25 cellular contexts compared by ENCODE assay signal in the genomic region with DNA sequence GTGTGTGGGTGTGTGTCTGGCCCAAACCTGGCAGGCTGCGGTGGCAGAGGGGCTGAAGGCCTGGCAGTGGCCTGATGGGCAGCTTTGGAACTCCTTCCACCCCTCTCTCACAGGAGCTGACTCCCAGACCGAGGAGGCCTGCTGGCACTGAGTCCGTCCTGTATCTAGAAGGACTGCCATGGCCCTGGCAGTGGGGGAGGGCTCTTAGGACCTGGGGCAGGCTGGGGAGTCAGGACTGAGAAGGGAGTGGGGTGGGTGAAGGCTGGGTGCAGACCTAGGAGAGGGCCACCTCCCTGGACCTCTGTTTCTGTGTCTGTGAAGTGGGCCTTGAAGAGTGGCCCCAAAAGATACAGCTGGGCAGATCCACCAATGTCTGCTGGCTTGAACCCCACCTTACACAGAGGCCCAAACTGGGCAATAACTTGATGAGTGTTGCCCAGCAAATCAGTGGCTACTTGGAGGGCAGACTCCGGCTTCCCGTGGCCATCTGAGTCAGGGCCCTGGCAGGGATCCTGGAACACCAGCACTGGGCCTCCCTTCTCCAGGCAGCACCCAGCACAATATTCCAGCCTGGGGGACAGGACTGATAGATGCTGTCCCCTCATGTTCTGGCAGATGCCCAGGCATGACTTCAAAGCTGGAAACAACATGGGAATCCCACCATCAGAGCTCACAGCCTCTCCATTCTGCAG. TPM values are rescaled to one million over a fixed set of nuclear protein-coding genes. Genes with fewer than 3 reads are reported as not detected.
DNase-seq lines count a peak whose midpoint lies in the region; ATAC-seq and TF ChIP-seq lines count a peak whose summit lies in the region.
"Had no signal": no experiment of that assay in that cellular context is flagged by ENCODE, and none has a peak within 500 bp of the region (broad histone marks: within the 10 kb centered on the region; RNA-seq: fewer than 3 reads in every experiment).

No MANE protein-coding gene starts in this region.

- DNase-seq in HFFc6, result peak; percentile 9
- peak; percentile 37 for DNase-seq in ecto neural progenitor cell (ENCODE audit: low spot score)
- DNase-seq in osteocyte (ENCODE audit: extremely low spot score, unreplicated experiment), result peak; percentile 78
- DNase-seq in upper lobe of right lung, result no peak
- DNase-seq in NK-92 treated with Interleukin-12 subunit alpha and Interleukin-12 subunit beta, amount 100 ng/mL, for 24 hours (lab: John Stamatoyannopoulos, UW), result no peak
- DNase-seq in A172 (ENCODE audit: low spot score), result no peak
- DNase-seq: activated B cell treated with CpG ODN at 0.5 μM for 24 hours; activated naive CD4-positive, alpha-beta T cell treated with Interleukin-2 at 50 U/mL for 16 hours; activated T-cell treated with anti-CD3 and anti-CD28 coated beads, Interleukin-2, amount 50 U/mL, for 72 hours; Calu3; DND-41; effector memory CD4-positive, alpha-beta T cell; NCI-H1105; NCI-H1930; NCI-H526; stimulated activated CD4-positive, alpha-beta T cell treated with anti-CD3 and anti-CD28 coated beads, Interleukin-15, amount 100 ng/mL, for 24 hours; stimulated activated naive CD4-positive, alpha-beta T cell treated with Interleukin-2 at 50 U/mL for 16 hours; thyroid gland had no signal

- H3K9me3 Mint-ChIP-seq in HFFc6, result no peaks in the 10 kb centered on the region
- H3K9me3 Mint-ChIP-seq in osteocyte (ENCODE audit: unreplicated experiment), result no peaks in the 10 kb centered on the region
- H3K9me3 Mint-ChIP-seq: activated B cell treated with CpG ODN at 0.5 μM for 24 hours; activated T-cell treated with anti-CD3 and anti-CD28 coated beads, Interleukin-2, amount 50 U/mL, for 72 hours; IgD-negative memory B cell had no signal

- no peaks in the 10 kb centered on the region for H3K4me1 ChIP-seq in upper lobe of right lung
- H3K4me1 ChIP-seq: breast epithelium, Peyer's patch, prostate gland, thyroid gland had no signal

- H3K27ac ChIP-seq in upper lobe of right lung, result no peak overlapping the region
- H3K27ac ChIP-seq: breast epithelium, Peyer's patch, prostate gland, thyroid gland had no signal

- ATAC-seq in upper lobe of right lung (peak; percentile 7), HG02571 (IDR thresholded peaks at IDR 0.05; ENCODE audit: unreplicated experiment) (no peak)
- ATAC-seq: activated T-cell treated with anti-CD3 and anti-CD28 coated beads, Interleukin-2, amount 50 U/mL, for 72 hours had no signal

- intact Hi-C loops in upper lobe of right lung (cut with DNase I), result no loop called here

- H3K4me3 Mint-ChIP-seq in HFFc6, result no peak overlapping the region
- H3K4me3 Mint-ChIP-seq in osteocyte (ENCODE audit: unreplicated experiment), result no peak overlapping the region
- H3K4me3 Mint-ChIP-seq: activated B cell treated with CpG ODN at 0.5 μM for 24 hours; activated T-cell treated with anti-CD3 and anti-CD28 coated beads, Interleukin-2, amount 50 U/mL, for 72 hours; CD14-positive monocyte; IgD-negative memory B cell had no signal

- TF ChIP-seq CTCF in HFFc6 (IDR thresholded peaks at IDR 0.05), result no peak
- no peak for TF ChIP-seq CTCF in osteocyte (IDR thresholded peaks at IDR 0.05)
- TF ChIP-seq CTCF in upper lobe of right lung (IDR thresholded peaks at IDR 0.05), result no peak

- peaks cover 16% of the 10 kb centered on the region for H3K27me3 ChIP-seq in upper lobe of right lung
- H3K27me3 ChIP-seq: Peyer's patch, thyroid gland had no signal

- H3K27me3 Mint-ChIP-seq in HFFc6 (ENCODE audit: insufficient read depth) (peaks cover 38% of the 10 kb centered on the region), osteocyte (ENCODE audit: unreplicated experiment) (peaks cover 50% of the 10 kb centered on the region)

- no peaks in the 10 kb centered on the region for H3K36me3 Mint-ChIP-seq in HFFc6 (ENCODE audit: low read depth)
- H3K36me3 Mint-ChIP-seq in osteocyte (ENCODE audit: unreplicated experiment), result no peaks in the 10 kb centered on the region
- H3K36me3 Mint-ChIP-seq: CD14-positive monocyte, IgD-negative memory B cell had no signal

- H3K4me1 Mint-ChIP-seq in HFFc6 (ENCODE audit: low read depth) (no peaks in the 10 kb centered on the region), osteocyte (ENCODE audit: unreplicated experiment) (no peaks in the 10 kb centered on the region)

- no peaks in the 10 kb centered on the region for H3K36me3 ChIP-seq in upper lobe of right lung
- H3K36me3 ChIP-seq: breast epithelium, Peyer's patch, prostate gland, thyroid gland had no signal

- H3K4me3 ChIP-seq in upper lobe of right lung, result no peak overlapping the region
- H3K4me3 ChIP-seq: breast epithelium, Peyer's patch, prostate gland, thyroid gland had no signal

- H3K27ac Mint-ChIP-seq in HFFc6 (no peak overlapping the region), osteocyte (ENCODE audit: unreplicated experiment) (no peak overlapping the region)
- H3K27ac Mint-ChIP-seq: activated B cell treated with CpG ODN at 0.5 μM for 24 hours; activated T-cell treated with anti-CD3 and anti-CD28 coated beads, Interleukin-2, amount 50 U/mL, for 72 hours; CD14-positive monocyte; IgD-negative memory B cell had no signal

- H3K9me3 ChIP-seq in upper lobe of right lung, result no peaks in the 10 kb centered on the region
- H3K9me3 ChIP-seq: breast epithelium, Peyer's patch, prostate gland, thyroid gland had no signal

RNA-seq across cellular contexts. Expression of gene BLCAP, which starts 46.7 kb away (rescaled TPM):
- total RNA-seq in HFFc6 (2021; fragmentation: NEBNext Ultra II Directional; extraction: Animal tissue kit (Norgen Biotek cat#: 25700)), result 100 to 1,000 TPM in 2 of 6 experiments, 10 to 100 TPM in 4; 83.7 to 110 (median 97.3) TPM
- total RNA-seq in osteocyte (71.9 and 74.5 TPM in 2 replicates), upper lobe of right lung (74.8 TPM)
- total RNA-seq in A172 (2014; rRNA removed; shearing (Covaris generic)), result 32.0 and 32.3 TPM in 2 replicates

RNA-seq across cellular contexts. Expression of gene NNAT, which starts 53.3 kb away (rescaled TPM):
- not detected for total RNA-seq in HFFc6 (2021; fragmentation: NEBNext Ultra II Directional; extraction: Animal tissue kit (Norgen Biotek cat#: 25700))
- total RNA-seq in osteocyte (14.7 and 14.9 TPM in 2 replicates), upper lobe of right lung (0.43 TPM)
- not detected in 2 replicates for total RNA-seq in A172 (2014; rRNA removed; shearing (Covaris generic))
- total RNA-seq: Calu3, lung microvascular endothelial cell, Peyer's patch had no signal

Comparison
In these comparisons a context has a peak if more than half of its experiments do, and no peak if none do; other contexts are left out.
1. DNase-seq: peak in HFFc6 (single experiment), ecto neural progenitor cell (single experiment) and osteocyte (single experiment); none in upper lobe of right lung (single experiment), NK-92 treated with Interleukin-12 subunit alpha and Interleukin-12 subunit beta, amount 100 ng/mL, for 24 hours (single experiment) and A172 (single experiment).
2. RNA of gene NNAT, which starts 53.3 kb away (total RNA-seq): 14.7 to 14.9 TPM in osteocyte; 0.43 TPM in upper lobe of right lung (single experiment), not detected in HFFc6 and not detected in A172; every median in the first group is over 10 times any median in the second.